In genomic region chr2:236938126-236938525, GRCh38 we compare ENCODE assay signal across 14 cellular contexts.
"Had no signal": no experiment of that assay in that cellular context is flagged by ENCODE, and none has a peak within 500 bp of the region (broad histone marks: within the 10 kb centered on the region; RNA-seq: fewer than 3 reads in every experiment).

No MANE protein-coding gene starts in this region.

- DNase-seq: activated CD4-positive, alpha-beta T cell treated with anti-CD3 and anti-CD28 coated beads for 4 hours; activated naive CD4-positive, alpha-beta T cell treated with Interleukin-2 at 50 U/mL for 16 hours; activated naive CD8-positive, alpha-beta T cell treated with anti-CD3 and anti-CD28 coated beads, Interleukin-2, amount 50 U/mL, for 24 hours; hippocampal formation; lower lobe of right lung; mucosa of descending colon; naive thymus-derived CD8-positive, alpha-beta T cell; right lobe of liver; spleen; stimulated activated CD4-positive, alpha-beta T cell treated with anti-CD3 and anti-CD28 coated beads, Interleukin-1b, Interleukin-23, amount 100 ng/mL, for 48 hours; stimulated activated naive B cell treated with anti-CD40 and anti-IgM and Interleukin-4, amounts not matched to agents 10 μg/mL and 1 μg/mL and 100 μg/mL, for 72 hours; substantia nigra; T1000 had no signal

- H3K27me3 ChIP-seq: ascending aorta, right lobe of liver had no signal

- ATAC-seq: activated naive CD8-positive, alpha-beta T cell treated with anti-CD3 and anti-CD28 coated beads, Interleukin-2, amount 50 U/mL, for 24 hours; mucosa of descending colon; naive thymus-derived CD8-positive, alpha-beta T cell; right lobe of liver; stimulated activated naive B cell treated with anti-CD40 and anti-IgM and Interleukin-4, amounts not matched to agents 10 μg/mL and 1 μg/mL and 100 μg/mL, for 72 hours had no signal

- H3K9me3 ChIP-seq: ascending aorta, lower lobe of right lung, mucosa of descending colon, right lobe of liver, spleen had no signal

- H3K4me1 ChIP-seq: ascending aorta, right lobe of liver had no signal

- H3K4me3 ChIP-seq: ascending aorta, lower lobe of right lung, mucosa of descending colon, right lobe of liver, spleen had no signal

- H3K36me3 ChIP-seq: ascending aorta, lower lobe of right lung, right lobe of liver, spleen had no signal

- H3K27ac ChIP-seq: ascending aorta, lower lobe of right lung, right lobe of liver, spleen had no signal
